In the genomic region with DNA sequence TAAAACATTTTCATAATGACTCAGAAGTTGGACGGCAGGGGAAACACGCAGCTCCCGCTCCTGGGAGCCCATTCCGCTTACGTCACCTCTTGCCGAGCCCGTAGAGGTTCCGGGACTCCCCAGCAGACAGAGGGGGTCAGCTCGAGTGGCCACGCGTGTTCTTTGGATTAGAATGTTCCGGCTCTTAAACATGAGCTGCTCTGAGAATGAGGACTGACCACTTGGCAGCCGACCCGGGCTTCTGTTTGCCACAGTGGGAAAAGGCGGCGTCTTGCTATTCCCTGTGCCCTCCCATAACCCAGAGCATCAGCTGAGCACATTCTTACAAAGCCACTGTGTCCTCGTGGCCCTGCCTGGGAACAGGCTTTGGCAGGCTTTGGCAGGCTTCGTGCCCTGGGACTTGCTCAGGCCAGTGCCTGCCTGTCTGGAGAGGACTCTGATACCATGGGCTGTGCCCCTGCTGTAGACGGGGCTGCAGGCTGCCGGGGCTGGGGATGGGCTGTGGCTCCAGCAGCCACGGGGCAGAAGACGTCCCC, we compare ENCODE assay signal across 10 cellular contexts. TPM values are rescaled to one million over a fixed set of nuclear protein-coding genes. Genes with fewer than 3 reads are reported as not detected.
A peak's percentile ranks its signal among the peaks of the same experiment; 100 is the strongest.
DNase-seq lines count a peak whose midpoint lies in the region; ATAC-seq and TF ChIP-seq lines count a peak whose summit lies in the region.
"Had no signal": no experiment of that assay in that cellular context is flagged by ENCODE, and none has a peak within 500 bp of the region (broad histone marks: within the 10 kb centered on the region; RNA-seq: fewer than 3 reads in every experiment).

No MANE protein-coding gene starts in this region.

- DNase-seq in MG63 (peak; percentile 96), dorsolateral prefrontal cortex (peak; percentile 40 to 87 (median 79)), left lung (peak in 1 of 2 donors; percentile 87), suprapubic skin (ENCODE audit: low spot score in 2 of 2) (peak in 1 of 2 donors; percentile 80), NCI-H2196 treated with DMSO at 0.1 percent for 48 hours (lab: John Stamatoyannopoulos, UW; ENCODE audit: unreplicated experiment) (no peak), NCI-H1694 treated with DMSO at 0.1 percent for 48 hours (lab: John Stamatoyannopoulos, UW) (no peak)
- DNase-seq: activated naive CD8-positive, alpha-beta T cell treated with anti-CD3 and anti-CD28 coated beads, Interleukin-2, amount 50 U/mL, for 24 hours; natural killer cell had no signal

- H3K9me3 ChIP-seq in MG63: no peaks in the 10 kb centered on the region
- H3K9me3 ChIP-seq in left lung: no peaks in the 10 kb centered on the region
- no peaks in the 10 kb centered on the region for H3K9me3 ChIP-seq in suprapubic skin

- 45% methylated on average over 19 of the region's 22 CpGs for WGBS in suprapubic skin

- H3K4me3 ChIP-seq in MG63 (peak overlapping the region; percentile 4; the same call in 1 of the 2 replicates), dorsolateral prefrontal cortex (peak overlapping the region in 52 of 59 donors; percentile 5 to 61 (median 35)), left lung (no peak overlapping the region), suprapubic skin (peak overlapping the region; percentile 8)

- intact Hi-C loops in dorsolateral prefrontal cortex (cut with DNase I): loop anchor here in 1 of 2 donors (5.0 kb wide), 1 partner anchor 65 kb away; a partner anchor contains a TSS
- intact Hi-C loops in left lung (cut with DNase I): no loop called here

- H3K27ac ChIP-seq in dorsolateral prefrontal cortex (peak overlapping the region in 55 of 59 donors; percentile 1 to 90 (median 72)), left lung (peak overlapping the region; percentile 43 to 85), suprapubic skin (peak overlapping the region; percentile 70)

- TF ChIP-seq CTCF in dorsolateral prefrontal cortex (IDR thresholded peaks at IDR 0.05 in 54 of 56, conservative IDR thresholded peaks at IDR 0.05 in 2 of 56; ENCODE audit: low read depth in 1 of 56, partially characterized antibody in 56 of 56): peak in 6 of 56 donors; percentile 8 to 22 (median 16)
- no peak for TF ChIP-seq CTCF in left lung (IDR thresholded peaks at IDR 0.05)
- TF ChIP-seq CTCF in suprapubic skin (IDR thresholded peaks at IDR 0.05): no peak

- TF ChIP-seq POLR2A in suprapubic skin (IDR thresholded peaks at IDR 0.05): no peak

- H3K27me3 ChIP-seq in MG63 (no peaks in the 10 kb centered on the region), dorsolateral prefrontal cortex (no peaks in the 10 kb centered on the region), left lung (no peaks in the 10 kb centered on the region), suprapubic skin (no peaks in the 10 kb centered on the region)

- H3K36me3 ChIP-seq in MG63 (peaks cover 78% of the 10 kb centered on the region), left lung (peaks cover 0 to 77% of the 10 kb centered on the region in 2 donors), suprapubic skin (peaks cover 53% of the 10 kb centered on the region)

- peak; percentile 92 for ATAC-seq in left lung
- no peak for ATAC-seq in HG02870 (IDR thresholded peaks at IDR 0.05; ENCODE audit: unreplicated experiment)
- no peak for ATAC-seq in HG02623 (IDR thresholded peaks at IDR 0.05; ENCODE audit: unreplicated experiment)
- ATAC-seq: activated naive CD8-positive, alpha-beta T cell treated with anti-CD3 and anti-CD28 coated beads, Interleukin-2, amount 50 U/mL, for 24 hours; natural killer cell had no signal

- TF ChIP-seq EP300 in suprapubic skin (IDR thresholded peaks at IDR 0.05): peak; percentile 79

- H3K4me1 ChIP-seq in left lung (no peaks in the 10 kb centered on the region), suprapubic skin (peaks cover 13% of the 10 kb centered on the region)

RNA-seq across cellular contexts. Expression of a gene that starts 40.1 kb away (rescaled TPM):
- total RNA-seq in MG63 (2014; rRNA removed; shearing (Covaris generic); ENCODE audit: low replicate concordance): 121 and 183 TPM in 2 replicates
- total RNA-seq in dorsolateral prefrontal cortex (100 to 1,000 TPM; 129 to 619 (median 286) TPM), left lung (10 to 100 TPM; 44.9 to 70.0 TPM), suprapubic skin (10 to 100 TPM; 36.7 to 58.9 (median 44.7) TPM)

Comparison
In these comparisons a context has a peak if more than half of its experiments do, and no peak if none do; other contexts are left out.
1. DNase-seq: peak in MG63 (single experiment) and dorsolateral prefrontal cortex (10 of 10); none in NCI-H2196 treated with DMSO at 0.1 percent for 48 hours (single experiment) and NCI-H1694 treated with DMSO at 0.1 percent for 48 hours (single experiment).
2. H3K4me3 ChIP-seq: peak in MG63 (single experiment), dorsolateral prefrontal cortex (52 of 59) and suprapubic skin (single experiment); none in left lung (0 of 2).
3. Peak in every context shown above with its lines, with median percentiles within 50 percentile points of each other: H3K27ac ChIP-seq.